ENCODE assay signal across 23 cellular contexts in the genomic region with DNA sequence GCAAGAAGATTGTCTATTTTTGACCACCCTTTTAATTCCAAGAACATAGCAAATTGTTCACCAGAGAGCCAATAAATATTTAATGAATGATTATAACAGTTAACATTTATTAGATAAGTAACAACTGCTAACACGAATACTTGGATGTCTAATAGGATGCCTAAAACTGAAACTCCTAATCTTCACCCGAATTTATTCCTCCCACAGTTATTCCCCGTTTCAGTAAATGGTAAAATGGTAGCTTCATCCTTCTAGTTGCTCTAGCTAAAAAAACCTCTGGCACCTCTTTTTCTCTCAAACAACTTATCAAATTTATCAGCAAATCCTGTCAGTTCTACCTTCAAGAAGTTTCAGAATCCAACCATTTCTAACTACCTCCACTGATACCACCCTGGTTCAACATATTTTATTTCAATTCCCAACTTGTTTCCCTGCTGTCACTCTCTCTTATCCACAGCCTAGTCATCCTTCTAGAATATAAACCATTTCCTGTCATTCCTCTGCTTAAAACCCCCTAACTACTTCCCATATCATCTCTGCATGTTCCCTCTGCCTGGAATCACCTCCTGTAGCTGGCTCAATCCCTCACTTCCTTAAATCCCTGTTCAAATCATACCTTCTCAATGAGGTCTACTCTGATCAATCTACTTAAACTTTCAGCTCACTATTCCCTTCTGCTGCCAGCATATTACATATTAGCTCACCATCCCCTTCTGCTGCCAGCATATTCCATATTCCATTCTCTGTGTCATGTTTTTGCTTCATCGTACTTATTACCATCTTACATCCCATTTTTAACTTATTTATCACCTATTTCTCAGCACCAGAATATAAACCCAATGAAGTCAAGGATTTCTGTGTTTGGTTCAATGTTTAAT.
A peak's percentile ranks its signal among the peaks of the same experiment; 100 is the strongest.
DNase-seq lines count a peak whose midpoint lies in the region; ATAC-seq and TF ChIP-seq lines count a peak whose summit lies in the region.
"Had no signal": no experiment of that assay in that cellular context is flagged by ENCODE, and none has a peak within 500 bp of the region (broad histone marks: within the 10 kb centered on the region; RNA-seq: fewer than 3 reads in every experiment).

No MANE protein-coding gene starts in this region.

- H3K4me1 ChIP-seq in SK-N-SH (ENCODE audit: control insufficient read depth in 1 of 2, insufficient read depth in 2 of 2, low read depth in 1 of 2, low read length in 1 of 2) = peaks cover 0 to 5% of the 10 kb centered on the region in 2 experiments; a peak in 1 of 4 replicates

- H3F3A ChIP-seq in SK-N-SH (replicated peaks; ENCODE audit: insufficient read depth) = peaks cover 4% of the 10 kb centered on the region

- no peaks in the 10 kb centered on the region for H3K9me3 ChIP-seq in SK-N-SH
- H3K9me3 ChIP-seq: mucosa of descending colon, vagina had no signal

- H3K27ac ChIP-seq in SK-N-SH (ENCODE audit: low read depth in 2 of 2, low read length in 1 of 2) = peak overlapping the region in 1 of 2 experiments; percentile 11; a peak in 1 of 4 replicates
- H3K27ac ChIP-seq: vagina had no signal

- H2AFZ ChIP-seq in SK-N-SH (ENCODE audit: low read depth) = no peak overlapping the region

- CTCF ChIA-PET in SK-N-SH (lab: Yijun Ruan, JAX) = interaction anchor here (0.6 to 1.9 kb wide), 4 partner anchors 11 to 334 kb away, joined by 3 to 9 read pairs (median 3); no protein-coding TSS in a partner anchor

- no peak for TF ChIP-seq EP300 in SK-N-SH (IDR thresholded peaks at IDR 0.05; ENCODE audit: borderline replicate concordance in 1 of 2, low read depth in 1 of 2, low read length in 1 of 2)

- H3K9me2 ChIP-seq in SK-N-SH = no peaks in the 10 kb centered on the region

- peaks cover 8 to 23% of the 10 kb centered on the region in 2 experiments for H3K36me3 ChIP-seq in SK-N-SH (replicated peaks in 1 of 2; ENCODE audit: control insufficient read depth in 1 of 2, insufficient read depth in 2 of 2, low read length in 1 of 2)
- H3K36me3 ChIP-seq: vagina had no signal

- no peaks in the 10 kb centered on the region for H3K27me3 ChIP-seq in SK-N-SH (ENCODE audit: insufficient read depth)
- H3K27me3 ChIP-seq: vagina had no signal

- no peak overlapping the region for H3K4me3 Mint-ChIP-seq in nephron progenitor cell
- H3K4me3 Mint-ChIP-seq in endothelial cell (ENCODE audit: unreplicated experiment) = no peak overlapping the region
- H3K4me3 Mint-ChIP-seq: CD8-positive, alpha-beta T cell; T-cell had no signal

- H3K9me3 Mint-ChIP-seq in nephron progenitor cell (no peaks in the 10 kb centered on the region), endothelial cell (ENCODE audit: unreplicated experiment) (no peaks in the 10 kb centered on the region)
- H3K9me3 Mint-ChIP-seq: CD8-positive, alpha-beta T cell had no signal

- peaks cover 21% of the 10 kb centered on the region for H4K20me1 ChIP-seq in SK-N-SH (ENCODE audit: insufficient read depth)

- TF ChIP-seq RAD21 in SK-N-SH (IDR thresholded peaks at IDR 0.05; ENCODE audit: low read length) = no peak

- no peak for TF ChIP-seq CTCF in SK-N-SH (IDR thresholded peaks at IDR 0.05)
- TF ChIP-seq CTCF in nephron progenitor cell (IDR thresholded peaks at IDR 0.05) = no peak
- TF ChIP-seq CTCF in endothelial cell (IDR thresholded peaks at IDR 0.05; ENCODE audit: unreplicated experiment) = no peak

- peak overlapping the region; percentile 33 for H3K27ac Mint-ChIP-seq in nephron progenitor cell
- no peak overlapping the region for H3K27ac Mint-ChIP-seq in endothelial cell (ENCODE audit: unreplicated experiment)
- H3K27ac Mint-ChIP-seq: CD8-positive, alpha-beta T cell; T-cell had no signal

- POLR2A ChIA-PET in SK-N-SH (lab: Yijun Ruan, JAX) = interaction anchor here (0.6 kb wide), 1 partner anchor 13 kb away, joined by 3 read pairs; no protein-coding TSS in a partner anchor

- no peak overlapping the region for H3K9ac ChIP-seq in SK-N-SH

- H3K4me2 ChIP-seq in SK-N-SH = no peak overlapping the region

- H3K36me3 Mint-ChIP-seq in nephron progenitor cell (ENCODE audit: low read depth) (peaks cover 51% of the 10 kb centered on the region), endothelial cell (ENCODE audit: low read depth, unreplicated experiment) (peaks cover 10% of the 10 kb centered on the region)

- no peak overlapping the region for H3K4me3 ChIP-seq in SK-N-SH (ENCODE audit: low read depth in 2 of 2, low read length in 1 of 2)
- H3K4me3 ChIP-seq: mucosa of descending colon, vagina had no signal

- H3K27me3 Mint-ChIP-seq in nephron progenitor cell (ENCODE audit: low read depth, poor library complexity) (no peaks in the 10 kb centered on the region), endothelial cell (ENCODE audit: unreplicated experiment) (peaks cover 3% of the 10 kb centered on the region)
- H3K27me3 Mint-ChIP-seq: T-cell had no signal

- 92% methylated on average over 4 of the region's 4 CpGs for WGBS in SK-N-SH (ENCODE audit: low lambda C conversion rate)

- no peak for ATAC-seq in GM21381 (IDR thresholded peaks at IDR 0.05; ENCODE audit: unreplicated experiment)
- ATAC-seq: CD8-positive, alpha-beta T cell; left colon; mucosa of descending colon; T-cell had no signal

- H3K4me1 Mint-ChIP-seq in nephron progenitor cell = peaks cover 13% of the 10 kb centered on the region
- peaks cover 18% of the 10 kb centered on the region for H3K4me1 Mint-ChIP-seq in endothelial cell (ENCODE audit: unreplicated experiment)

- DNase-seq in EH (ENCODE audit: low read depth) = peak; percentile 62
- DNase-seq in SK-N-SH = no peak
- peak; percentile 25 for DNase-seq in fibroblast of peridontal ligament (ENCODE audit: extremely low read depth)
- DNase-seq in nephron progenitor cell = no peak
- DNase-seq in glomerular visceral epithelial cell (ENCODE audit: extremely low spot score) = no peak
- no peak for DNase-seq in endothelial cell (ENCODE audit: low spot score)
- DNase-seq in globus pallidus (ENCODE audit: low spot score) = no peak
- DNase-seq: activated CD4-positive, alpha-beta T cell treated with anti-CD3 and anti-CD28 coated beads for 48 hours; activated effector memory CD4-positive, alpha-beta T cell treated with anti-CD3 and anti-CD28 coated beads, Interleukin-2, amount 50 U/mL, for 16 hours; CD8-positive, alpha-beta T cell; cerebellar nuclear complex; DMS79; effector memory CD4-positive, alpha-beta T cell; hypothalamus; Kasumi-1; left colon; mucosa of descending colon; NCI-H1105; NCI-H2081 treated with DMSO at 0.1 percent for 48 hours; NCI-H526; T-cell had no signal

- peaks cover 63% of the 10 kb centered on the region for H3K79me2 ChIP-seq in SK-N-SH (ENCODE audit: insufficient read depth)

TF ChIP-seq in SK-N-SH, 30 proteins besides CTCF, POLR2A, EP300 and RAD21:
- TF ChIP-seq ELF1 (IDR thresholded peaks at IDR 0.05) (no peak), MEF2A (IDR thresholded peaks at IDR 0.05; ENCODE audit: borderline replicate concordance, low read depth) (no peak), MAX (IDR thresholded peaks at IDR 0.05; ENCODE audit: low read depth) (no peak), TCF12 (IDR thresholded peaks at IDR 0.05) (0 out of 2 replicates have a peak, but pooled peaks have one; percentile 15), CHD2 (IDR thresholded peaks at IDR 0.05; ENCODE audit: low read length, partially characterized antibody) (no peak), RCOR1 (IDR thresholded peaks at IDR 0.05; ENCODE audit: low read length) (no peak), PBX3 (IDR thresholded peaks at IDR 0.05) (peak; percentile 39), JUND (IDR thresholded peaks at IDR 0.05) (no peak), EZH2phosphoT487 (IDR thresholded peaks at IDR 0.05; ENCODE audit: borderline replicate concordance, low read depth) (no peak), GABPA (IDR thresholded peaks at IDR 0.05; ENCODE audit: low read depth) (no peak), POLR2AphosphoS5 (IDR thresholded peaks at IDR 0.05; ENCODE audit: low read depth, low read length) (no peak), YY1 (IDR thresholded peaks at IDR 0.05; ENCODE audit: low read depth) (no peak), TEAD4 (IDR thresholded peaks at IDR 0.05; ENCODE audit: borderline replicate concordance, insufficient read depth) (no peak)

Comparison
In these comparisons a context has a peak if more than half of its experiments do, and no peak if none do; other contexts are left out.
1. DNase-seq: peak in EH (single experiment) and fibroblast of peridontal ligament (single experiment); none in SK-N-SH (single experiment), nephron progenitor cell (single experiment), glomerular visceral epithelial cell (single experiment), endothelial cell (single experiment) and globus pallidus (single experiment).